Comparison of ENCODE assay signal across 8 cellular contexts in the genomic region with DNA sequence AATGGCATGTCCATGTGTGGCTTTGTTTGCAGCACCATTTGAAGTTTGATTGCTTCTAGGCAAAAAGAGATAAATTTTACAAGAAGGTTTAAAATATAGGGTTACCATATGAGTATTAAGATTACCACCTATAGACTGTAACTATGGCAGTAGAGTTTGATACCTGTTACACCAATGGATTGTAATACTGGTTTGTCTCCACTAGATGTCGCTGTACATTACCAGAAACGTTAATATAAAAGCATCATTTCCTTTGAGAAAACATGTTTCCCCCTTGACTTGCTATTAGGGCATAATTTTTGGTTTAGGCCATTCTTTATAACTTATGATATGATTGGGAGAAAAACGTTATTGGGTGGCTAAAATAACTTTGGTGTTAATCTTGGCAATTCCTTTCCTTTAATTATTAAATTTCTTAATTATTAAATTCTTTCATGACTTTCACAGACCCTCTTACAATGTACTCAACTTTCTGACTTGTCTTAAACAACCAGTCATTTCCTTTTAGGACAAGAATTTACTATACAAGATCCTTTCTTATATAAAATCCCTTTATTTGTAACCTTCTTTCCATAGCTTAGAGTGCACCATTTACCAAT. TPM values are rescaled to one million over a fixed set of nuclear protein-coding genes. Genes with fewer than 3 reads are reported as not detected.
DNase-seq lines count a peak whose midpoint lies in the region; ATAC-seq and TF ChIP-seq lines count a peak whose summit lies in the region.

No MANE protein-coding gene starts in this region.

- H3K4me3 Mint-ChIP-seq in activated T-helper 17 cell treated with anti-CD3 and anti-CD28 coated beads, Interleukin-2, amount 50 U/mL, for 72 hours = no peak overlapping the region

- TF ChIP-seq CTCF in GM12874 (IDR thresholded peaks at IDR 0.05; ENCODE audit: insufficient read depth, low read depth, low read length) = peak; percentile 42; the same call in 1 of the 2 replicates

- H3K36me3 Mint-ChIP-seq in activated T-helper 17 cell treated with anti-CD3 and anti-CD28 coated beads, Interleukin-2, amount 50 U/mL, for 72 hours (ENCODE audit: low read depth) = no peaks in the 10 kb centered on the region

- ATAC-seq in activated T-helper 17 cell treated with anti-CD3 and anti-CD28 coated beads, Interleukin-2, amount 50 U/mL, for 72 hours (replicated peaks) = peak; percentile 57
- no peak for ATAC-seq in GM19397 (IDR thresholded peaks at IDR 0.05; ENCODE audit: unreplicated experiment)
- no peak for ATAC-seq in HG03108 (IDR thresholded peaks at IDR 0.05; ENCODE audit: unreplicated experiment)

- H3K27me3 Mint-ChIP-seq in activated T-helper 17 cell treated with anti-CD3 and anti-CD28 coated beads, Interleukin-2, amount 50 U/mL, for 72 hours = peaks cover 40% of the 10 kb centered on the region

- H3K27ac Mint-ChIP-seq in activated T-helper 17 cell treated with anti-CD3 and anti-CD28 coated beads, Interleukin-2, amount 50 U/mL, for 72 hours = no peak overlapping the region

- H3K4me1 Mint-ChIP-seq in activated T-helper 17 cell treated with anti-CD3 and anti-CD28 coated beads, Interleukin-2, amount 50 U/mL, for 72 hours = no peaks in the 10 kb centered on the region

- DNase-seq in AG08395 (ENCODE audit: low spot score) (peak; percentile 38), NCI-H2107 (lab: John Stamatoyannopoulos, UW) (peak; percentile 4), hepatic stellate cell (ENCODE audit: low spot score) (peak; percentile 16), smooth muscle cell of the brain vasculature (ENCODE audit: low read depth, low spot score) (peak; percentile 15)

- peaks cover under 1% of the 10 kb centered on the region for H3K9me3 Mint-ChIP-seq in activated T-helper 17 cell treated with anti-CD3 and anti-CD28 coated beads, Interleukin-2, amount 50 U/mL, for 72 hours

RNA-seq across cellular contexts. Expression of a gene that starts 42.8 kb away (rescaled TPM):
- 10 to 100 TPM; 21.4 to 69.1 TPM for total RNA-seq in activated T-helper 17 cell treated with anti-CD3 and anti-CD28 coated beads, Interleukin-2, amount 50 U/mL, for 72 hours

RNA-seq across cellular contexts. Expression of a gene that starts 45.2 kb away (rescaled TPM):
- total RNA-seq in activated T-helper 17 cell treated with anti-CD3 and anti-CD28 coated beads, Interleukin-2, amount 50 U/mL, for 72 hours = 100 to 1,000 TPM in 1 of 2 donors, 10 to 100 TPM in 1; 40.5 to 136 TPM
